ENCODE assay signal across 1 cellular context in genomic region chr6:31769684-31770371, GRCh38.
A peak's percentile ranks its signal among the peaks of the same experiment; 100 is the strongest.
TF ChIP-seq lines count a peak whose summit lies in the region.

No MANE protein-coding gene starts in this region.

TF ChIP-seq in K562, 482 proteins besides CTCF, POLR2A, EP300 and RAD21 (continued from another document and continues in another):
- TF ChIP-seq DIDO1 (tag; IDR thresholded peaks at IDR 0.05; ENCODE audit: low read depth) (0 out of 2 replicates have a peak, but pooled peaks have one; percentile 14), MAZ (CRISPR knock-in tag; conservative IDR thresholded peaks at IDR 0.05 in 1 of 2, IDR thresholded peaks at IDR 0.05 in 1 of 2) (peak; percentile 98 to 99), BMI1 (IDR thresholded peaks at IDR 0.05; ENCODE audit: low read length) (no peak), JUND (IDR thresholded peaks at IDR 0.05; ENCODE audit: borderline replicate concordance, low read depth, low read length) (peak; percentile 79), JUND (tag; IDR thresholded peaks at IDR 0.05; ENCODE audit: borderline replicate concordance, low read depth, low read length) (no peak; the same call in 1 of the 3 replicates), CHD2 (IDR thresholded peaks at IDR 0.05; ENCODE audit: low read depth, low read length) (no peak), ARHGAP35 (IDR thresholded peaks at IDR 0.05; ENCODE audit: partially characterized antibody) (no peak), ZNF76 (CRISPR knock-in tag; IDR thresholded peaks at IDR 0.05; ENCODE audit: borderline replicate concordance) (no peak), HDAC2 (IDR thresholded peaks at IDR 0.05) (peak; percentile 82), MAFF (IDR thresholded peaks at IDR 0.05; ENCODE audit: low read length) (no peak), SRF (CRISPR knock-in tag; IDR thresholded peaks at IDR 0.05) (peak in 1 of 2 experiments; percentile 51; a peak in 1 of 4 replicates), KDM5B (IDR thresholded peaks at IDR 0.05; ENCODE audit: insufficient replicate concordance, low read depth, low read length) (no peak), ZNF24 (IDR thresholded peaks at IDR 0.05) (peak; percentile 66; the same call in 1 of the 2 replicates), CREB1 (IDR thresholded peaks at IDR 0.05) (0 out of 2 replicates have a peak, but pooled peaks have one; percentile 26), CREB1 (CRISPR knock-in tag; IDR thresholded peaks at IDR 0.05) (no peak; the same call in 1 of the 2 replicates), SMARCA4 (IDR thresholded peaks at IDR 0.05) (peak; percentile 59; the same call in 1 of the 2 replicates), DMBX1 (CRISPR knock-in tag; IDR thresholded peaks at IDR 0.05; ENCODE audit: borderline replicate concordance) (no peak), SP1 (CRISPR knock-in tag; IDR thresholded peaks at IDR 0.05) (peak; percentile 97), NUFIP1 (IDR thresholded peaks at IDR 0.05; ENCODE audit: partially characterized antibody) (peak; percentile 54), BDP1 (IDR thresholded peaks at IDR 0.05; ENCODE audit: insufficient read depth, insufficient read length) (no peak), FOXM1 (IDR thresholded peaks at IDR 0.05; ENCODE audit: low read depth) (no peak), FOXM1 (CRISPR knock-in tag; IDR thresholded peaks at IDR 0.05; ENCODE audit: low read depth) (peak; percentile 70; the same call in 1 of the 2 replicates), HCFC1 (IDR thresholded peaks at IDR 0.05; ENCODE audit: low read depth, low read length) (peak; percentile 33; the same call in 1 of the 2 replicates), RBM22 (IDR thresholded peaks at IDR 0.05; ENCODE audit: low read depth, low read length, poor library complexity, severe bottlenecking) (no peak), DACH1 (IDR thresholded peaks at IDR 0.05; ENCODE audit: partially characterized antibody) (peak; percentile 34), FOXK2 (conservative IDR thresholded peaks at IDR 0.05 in 1 of 2, IDR thresholded peaks at IDR 0.05 in 1 of 2; ENCODE audit: low read depth in 2 of 2) (peak; percentile 37 to 40; a peak in 1 of 4 replicates), TFAM (CRISPR knock-in tag; conservative IDR thresholded peaks at IDR 0.05) (no peak), ZNF239 (CRISPR knock-in tag; IDR thresholded peaks at IDR 0.05) (peak; percentile 25; the same call in 1 of the 2 replicates), RB1 (IDR thresholded peaks at IDR 0.05; ENCODE audit: low read depth) (peak; percentile 98), L3MBTL2 (IDR thresholded peaks at IDR 0.05) (peak; percentile 66), ZNF583 (CRISPR knock-in tag; IDR thresholded peaks at IDR 0.05) (no peak), ARNT (IDR thresholded peaks at IDR 0.05) (peak in 1 of 2 experiments; percentile 89; a peak in 2 of 4 replicates), CEBPZ (IDR thresholded peaks at IDR 0.05; ENCODE audit: borderline replicate concordance, low read depth, low read length) (no peak), HNRNPK (IDR thresholded peaks at IDR 0.05; ENCODE audit: low read depth, low read length, poor library complexity, severe bottlenecking) (no peak), RREB1 (CRISPR knock-in tag; IDR thresholded peaks at IDR 0.05) (peak; percentile 63; the same call in 1 of the 2 replicates), GMEB1 (CRISPR knock-in tag; IDR thresholded peaks at IDR 0.05) (peak; percentile 37; the same call in 1 of the 2 replicates), BHLHE40 (IDR thresholded peaks at IDR 0.05; ENCODE audit: low read length) (0 out of 2 replicates have a peak, but pooled peaks have one; percentile 64), PHB2 (IDR thresholded peaks at IDR 0.05; ENCODE audit: low read depth) (no peak; the same call in 1 of the 2 replicates), EZH2 (IDR thresholded peaks at IDR 0.05; ENCODE audit: borderline replicate concordance, low read depth, low read length) (no peak), KLF10 (CRISPR knock-in tag; IDR thresholded peaks at IDR 0.05) (no peak)
- TF ChIP-seq, protein P1, sequence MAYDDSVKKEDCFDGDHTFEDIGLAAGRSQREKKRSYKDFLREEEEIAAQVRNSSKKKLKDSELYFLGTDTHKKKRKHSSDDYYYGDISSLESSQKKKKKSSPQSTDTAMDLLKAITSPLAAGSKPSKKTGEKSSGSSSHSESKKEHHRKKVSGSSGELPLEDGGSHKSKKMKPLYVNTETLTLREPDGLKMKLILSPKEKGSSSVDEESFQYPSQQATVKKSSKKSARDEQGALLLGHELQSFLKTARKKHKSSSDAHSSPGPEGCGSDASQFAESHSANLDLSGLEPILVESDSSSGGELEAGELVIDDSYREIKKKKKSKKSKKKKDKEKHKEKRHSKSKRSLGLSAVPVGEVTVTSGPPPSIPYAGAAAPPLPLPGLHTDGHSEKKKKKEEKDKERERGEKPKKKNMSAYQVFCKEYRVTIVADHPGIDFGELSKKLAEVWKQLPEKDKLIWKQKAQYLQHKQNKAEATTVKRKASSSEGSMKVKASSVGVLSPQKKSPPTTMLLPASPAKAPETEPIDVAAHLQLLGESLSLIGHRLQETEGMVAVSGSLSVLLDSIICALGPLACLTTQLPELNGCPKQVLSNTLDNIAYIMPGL (CRISPR knock-in tag; IDR thresholded peaks at IDR 0.05): peak; percentile 78
- TF ChIP-seq, protein P2, sequence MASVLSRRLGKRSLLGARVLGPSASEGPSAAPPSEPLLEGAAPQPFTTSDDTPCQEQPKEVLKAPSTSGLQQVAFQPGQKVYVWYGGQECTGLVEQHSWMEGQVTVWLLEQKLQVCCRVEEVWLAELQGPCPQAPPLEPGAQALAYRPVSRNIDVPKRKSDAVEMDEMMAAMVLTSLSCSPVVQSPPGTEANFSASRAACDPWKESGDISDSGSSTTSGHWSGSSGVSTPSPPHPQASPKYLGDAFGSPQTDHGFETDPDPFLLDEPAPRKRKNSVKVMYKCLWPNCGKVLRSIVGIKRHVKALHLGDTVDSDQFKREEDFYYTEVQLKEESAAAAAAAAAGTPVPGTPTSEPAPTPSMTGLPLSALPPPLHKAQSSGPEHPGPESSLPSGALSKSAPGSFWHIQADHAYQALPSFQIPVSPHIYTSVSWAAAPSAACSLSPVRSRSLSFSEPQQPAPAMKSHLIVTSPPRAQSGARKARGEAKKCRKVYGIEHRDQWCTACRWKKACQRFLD (CRISPR knock-in tag; IDR thresholded peaks at IDR 0.05): peak; percentile 52; the same call in 1 of the 2 replicates
- TF ChIP-seq, protein P3, sequence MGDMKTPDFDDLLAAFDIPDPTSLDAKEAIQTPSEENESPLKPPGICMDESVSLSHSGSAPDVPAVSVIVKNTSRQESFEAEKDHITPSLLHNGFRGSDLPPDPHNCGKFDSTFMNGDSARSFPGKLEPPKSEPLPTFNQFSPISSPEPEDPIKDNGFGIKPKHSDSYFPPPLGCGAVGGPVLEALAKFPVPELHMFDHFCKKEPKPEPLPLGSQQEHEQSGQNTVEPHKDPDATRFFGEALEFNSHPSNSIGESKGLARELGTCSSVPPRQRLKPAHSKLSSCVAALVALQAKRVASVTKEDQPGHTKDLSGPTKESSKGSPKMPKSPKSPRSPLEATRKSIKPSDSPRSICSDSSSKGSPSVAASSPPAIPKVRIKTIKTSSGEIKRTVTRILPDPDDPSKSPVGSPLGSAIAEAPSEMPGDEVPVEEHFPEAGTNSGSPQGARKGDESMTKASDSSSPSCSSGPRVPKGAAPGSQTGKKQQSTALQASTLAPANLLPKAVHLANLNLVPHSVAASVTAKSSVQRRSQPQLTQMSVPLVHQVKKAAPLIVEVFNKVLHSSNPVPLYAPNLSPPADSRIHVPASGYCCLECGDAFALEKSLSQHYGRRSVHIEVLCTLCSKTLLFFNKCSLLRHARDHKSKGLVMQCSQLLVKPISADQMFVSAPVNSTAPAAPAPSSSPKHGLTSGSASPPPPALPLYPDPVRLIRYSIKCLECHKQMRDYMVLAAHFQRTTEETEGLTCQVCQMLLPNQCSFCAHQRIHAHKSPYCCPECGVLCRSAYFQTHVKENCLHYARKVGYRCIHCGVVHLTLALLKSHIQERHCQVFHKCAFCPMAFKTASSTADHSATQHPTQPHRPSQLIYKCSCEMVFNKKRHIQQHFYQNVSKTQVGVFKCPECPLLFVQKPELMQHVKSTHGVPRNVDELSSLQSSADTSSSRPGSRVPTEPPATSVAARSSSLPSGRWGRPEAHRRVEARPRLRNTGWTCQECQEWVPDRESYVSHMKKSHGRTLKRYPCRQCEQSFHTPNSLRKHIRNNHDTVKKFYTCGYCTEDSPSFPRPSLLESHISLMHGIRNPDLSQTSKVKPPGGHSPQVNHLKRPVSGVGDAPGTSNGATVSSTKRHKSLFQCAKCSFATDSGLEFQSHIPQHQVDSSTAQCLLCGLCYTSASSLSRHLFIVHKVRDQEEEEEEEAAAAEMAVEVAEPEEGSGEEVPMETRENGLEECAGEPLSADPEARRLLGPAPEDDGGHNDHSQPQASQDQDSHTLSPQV (IDR thresholded peaks at IDR 0.05): no peak
- TF ChIP-seq, protein P4, sequence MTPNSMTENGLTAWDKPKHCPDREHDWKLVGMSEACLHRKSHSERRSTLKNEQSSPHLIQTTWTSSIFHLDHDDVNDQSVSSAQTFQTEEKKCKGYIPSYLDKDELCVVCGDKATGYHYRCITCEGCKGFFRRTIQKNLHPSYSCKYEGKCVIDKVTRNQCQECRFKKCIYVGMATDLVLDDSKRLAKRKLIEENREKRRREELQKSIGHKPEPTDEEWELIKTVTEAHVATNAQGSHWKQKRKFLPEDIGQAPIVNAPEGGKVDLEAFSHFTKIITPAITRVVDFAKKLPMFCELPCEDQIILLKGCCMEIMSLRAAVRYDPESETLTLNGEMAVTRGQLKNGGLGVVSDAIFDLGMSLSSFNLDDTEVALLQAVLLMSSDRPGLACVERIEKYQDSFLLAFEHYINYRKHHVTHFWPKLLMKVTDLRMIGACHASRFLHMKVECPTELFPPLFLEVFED (CRISPR knock-in tag; conservative IDR thresholded peaks at IDR 0.05): peak; percentile 92
